ENCODE assay signal across 5 cellular contexts in the genomic region with DNA sequence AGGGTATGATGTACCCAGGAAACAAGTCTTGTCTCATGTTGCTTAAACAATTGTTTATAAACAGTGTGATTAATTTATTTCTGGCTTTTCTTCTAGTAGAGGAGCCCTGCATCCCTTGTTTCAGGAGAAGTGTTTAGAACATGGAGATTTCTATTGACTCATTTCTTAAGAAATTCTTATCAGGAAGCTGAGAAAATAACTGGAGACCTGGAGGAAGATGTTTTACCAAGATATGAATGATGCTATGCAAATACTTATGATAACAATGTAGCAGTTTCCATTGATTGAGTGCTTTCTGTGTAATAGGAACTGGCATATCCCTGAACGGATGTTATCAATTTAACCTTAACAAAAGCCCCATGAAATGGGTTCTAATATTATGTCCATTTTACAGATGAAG.
"Had no signal": no experiment of that assay in that cellular context is flagged by ENCODE, and none has a peak within 500 bp of the region (broad histone marks: within the 10 kb centered on the region; RNA-seq: fewer than 3 reads in every experiment).

No MANE protein-coding gene starts in this region.

- H3K4me3 ChIP-seq: K562 had no signal

- H3K4me2 ChIP-seq: KMS-11 had no signal

- H3K27ac ChIP-seq: HL-60, KMS-11 had no signal

- DNase-seq: IMR-90, KG1 had no signal
